ENCODE assay signal across 29 cellular contexts in the genomic region with DNA sequence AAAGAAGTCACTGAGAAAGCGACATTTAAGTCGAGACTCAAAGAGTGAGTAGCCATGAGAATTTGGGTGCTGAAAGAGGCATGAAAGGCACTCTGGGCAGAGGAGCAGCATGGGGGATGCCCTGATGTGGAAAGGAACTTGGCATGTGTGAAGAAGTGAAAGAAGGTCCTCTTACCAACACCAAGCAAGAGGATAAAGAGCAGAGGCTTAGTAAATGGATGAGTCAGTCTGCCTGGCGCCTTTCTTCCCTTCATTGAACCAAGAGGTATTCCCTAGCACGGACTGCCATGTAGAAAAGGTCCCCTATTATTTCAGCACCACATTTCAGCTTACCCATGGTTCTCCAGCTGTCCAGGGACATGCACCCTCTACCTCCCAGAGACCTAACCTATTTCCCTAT.
DNase-seq lines count a peak whose midpoint lies in the region; ATAC-seq and FAIRE-seq lines count a peak whose summit lies in the region.
"Had no signal": no experiment of that assay in that cellular context is flagged by ENCODE, and none has a peak within 500 bp of the region (broad histone marks: within the 10 kb centered on the region; RNA-seq: fewer than 3 reads in every experiment).

No MANE protein-coding gene starts in this region.

- peaks cover 7% of the 10 kb centered on the region for H3K27me3 Mint-ChIP-seq in activated CD4-positive, alpha-beta T cell treated with anti-CD3 and anti-CD28 coated beads for 36 hours
- peaks cover 11% of the 10 kb centered on the region for H3K27me3 Mint-ChIP-seq in activated CD4-positive, alpha-beta T cell treated with anti-CD3 and anti-CD28 coated beads, Interleukin-2, amount 10 ng/mL, durations not matched to agents 7 days and 5 days
- H3K27me3 Mint-ChIP-seq in stimulated activated naive B cell treated with anti-CD40 and anti-IgM and Interleukin-4, amounts not matched to agents 10 μg/mL and 1 μg/mL and 100 μg/mL, for 72 hours, result peaks cover 4 to 6% of the 10 kb centered on the region in 2 donors
- H3K27me3 Mint-ChIP-seq: central memory CD8-positive, alpha-beta T cell had no signal

- CTCF ChIA-PET in activated CD4-positive, alpha-beta T cell treated with anti-CD3 and anti-CD28 coated beads for 36 hours (lab: Charles Lee), result no interaction called here
- CTCF ChIA-PET in activated CD4-positive, alpha-beta T cell treated with anti-CD3 and anti-CD28 coated beads, Interleukin-2, amount 10 ng/mL, durations not matched to agents 7 days and 5 days (lab: Charles Lee), result no interaction called here

- ATAC-seq in activated CD4-positive, alpha-beta T cell treated with anti-CD3 and anti-CD28 coated beads for 36 hours, result peak; percentile 53
- ATAC-seq in HG02588 (IDR thresholded peaks at IDR 0.05; ENCODE audit: unreplicated experiment) (peak; percentile 24), right cardiac atrium (no peak), HG02852 (IDR thresholded peaks at IDR 0.05; ENCODE audit: unreplicated experiment) (no peak)
- ATAC-seq in stimulated activated naive B cell treated with anti-CD40 and anti-IgM and Interleukin-4, amounts not matched to agents 10 μg/mL and 1 μg/mL and 100 μg/mL, for 72 hours (replicated peaks), result peak; percentile 16 to 19
- ATAC-seq: mucosa of descending colon had no signal

- H3K27ac Mint-ChIP-seq in activated CD4-positive, alpha-beta T cell treated with anti-CD3 and anti-CD28 coated beads for 36 hours, result no peak overlapping the region
- H3K27ac Mint-ChIP-seq in activated CD4-positive, alpha-beta T cell treated with anti-CD3 and anti-CD28 coated beads, Interleukin-2, amount 10 ng/mL, durations not matched to agents 7 days and 5 days, result no peak overlapping the region
- H3K27ac Mint-ChIP-seq in stimulated activated naive B cell treated with anti-CD40 and anti-IgM and Interleukin-4, amounts not matched to agents 10 μg/mL and 1 μg/mL and 100 μg/mL, for 72 hours, result no peak overlapping the region
- H3K27ac Mint-ChIP-seq: CD4-positive, alpha-beta T cell; H9; nephron had no signal

- DNase-seq in activated CD4-positive, alpha-beta T cell treated with anti-CD3 and anti-CD28 coated beads for 36 hours, result no peak
- DNase-seq in activated CD4-positive, alpha-beta T cell treated with anti-CD3 and anti-CD28 coated beads, Interleukin-2, amount 10 ng/mL, durations not matched to agents 7 days and 5 days, result no peak
- peak; percentile 63 for DNase-seq in RCC 7860 (ENCODE audit: low spot score)
- no peak for DNase-seq in stimulated activated naive B cell treated with anti-CD40 and anti-IgM and Interleukin-4, amounts not matched to agents 10 μg/mL and 1 μg/mL and 100 μg/mL, for 72 hours
- DNase-seq in HT-29 (ENCODE audit: low spot score), result no peak
- no peak for DNase-seq in right cardiac atrium
- DNase-seq: activated CD4-positive, alpha-beta T cell treated with anti-CD3 and anti-CD28 coated beads for 1 hour; activated naive CD4-positive, alpha-beta T cell treated with anti-CD3 and anti-CD28 coated beads, Interleukin-2, amount 50 U/mL, for 16 hours; aorta; CD4-positive, alpha-beta T cell; H9; mucosa of descending colon; NCI-H1694; NCI-H2171; NCI-H526; retina; RPMI8226; stimulated activated CD4-positive, alpha-beta T cell treated with anti-CD3 and anti-CD28 coated beads, Interleukin-4, amount 100 ng/mL, for 24 hours; stomach; tibial artery had no signal

- H3K9me3 ChIP-seq in right cardiac atrium (ENCODE audit: control insufficient read depth, low read length), result no peaks in the 10 kb centered on the region
- H3K9me3 ChIP-seq: mucosa of descending colon, stomach, tibial artery had no signal

- no peaks in the 10 kb centered on the region for H3K36me3 Mint-ChIP-seq in activated CD4-positive, alpha-beta T cell treated with anti-CD3 and anti-CD28 coated beads for 36 hours (ENCODE audit: low read depth)
- H3K36me3 Mint-ChIP-seq in activated CD4-positive, alpha-beta T cell treated with anti-CD3 and anti-CD28 coated beads, Interleukin-2, amount 10 ng/mL, durations not matched to agents 7 days and 5 days (ENCODE audit: low read depth), result no peaks in the 10 kb centered on the region
- H3K36me3 Mint-ChIP-seq in stimulated activated naive B cell treated with anti-CD40 and anti-IgM and Interleukin-4, amounts not matched to agents 10 μg/mL and 1 μg/mL and 100 μg/mL, for 72 hours, result no peaks in the 10 kb centered on the region

- H3K4me1 ChIP-seq in right cardiac atrium (ENCODE audit: control insufficient read depth, insufficient read depth, low read length), result no peaks in the 10 kb centered on the region
- H3K4me1 ChIP-seq: stomach, tibial artery had no signal

- no peak overlapping the region for H3K4me3 ChIP-seq in right cardiac atrium (ENCODE audit: low read length)
- H3K4me3 ChIP-seq: lung, mucosa of descending colon, stomach, tibial artery had no signal

- no peak for FAIRE-seq in RCC 7860 (lab: Jason Lieb, UNC)
- FAIRE-seq: endothelial cell of umbilical vein, HTR-8/SVneo had no signal

- no peak overlapping the region for H3K4me3 Mint-ChIP-seq in activated CD4-positive, alpha-beta T cell treated with anti-CD3 and anti-CD28 coated beads for 36 hours
- no peak overlapping the region for H3K4me3 Mint-ChIP-seq in activated CD4-positive, alpha-beta T cell treated with anti-CD3 and anti-CD28 coated beads, Interleukin-2, amount 10 ng/mL, durations not matched to agents 7 days and 5 days
- H3K4me3 Mint-ChIP-seq in stimulated activated naive B cell treated with anti-CD40 and anti-IgM and Interleukin-4, amounts not matched to agents 10 μg/mL and 1 μg/mL and 100 μg/mL, for 72 hours, result no peak overlapping the region
- H3K4me3 Mint-ChIP-seq: CD4-positive, alpha-beta T cell; central memory CD8-positive, alpha-beta T cell; H9; nephron had no signal

- intact Hi-C loops in activated CD4-positive, alpha-beta T cell treated with anti-CD3 and anti-CD28 coated beads for 36 hours (cut with DNase I, micrococcal nuclease), result loop anchor here in 1 of 2 experiments (5.0 kb wide), 1 partner anchor 89 kb away; no protein-coding TSS in a partner anchor
- intact Hi-C loops in right cardiac atrium (cut with DNase I), result no loop called here

- POLR2A ChIA-PET in activated CD4-positive, alpha-beta T cell treated with anti-CD3 and anti-CD28 coated beads for 36 hours (lab: Charles Lee), result no interaction called here
- POLR2A ChIA-PET in activated CD4-positive, alpha-beta T cell treated with anti-CD3 and anti-CD28 coated beads, Interleukin-2, amount 10 ng/mL, durations not matched to agents 7 days and 5 days (lab: Charles Lee), result no interaction called here

- H3K27ac ChIP-seq in right cardiac atrium (ENCODE audit: low read length), result no peak overlapping the region
- H3K27ac ChIP-seq: 22Rv1, KMS-11, stomach, tibial artery had no signal

- peaks cover 6% of the 10 kb centered on the region for H3K4me1 Mint-ChIP-seq in activated CD4-positive, alpha-beta T cell treated with anti-CD3 and anti-CD28 coated beads for 36 hours
- peaks cover 3% of the 10 kb centered on the region for H3K4me1 Mint-ChIP-seq in activated CD4-positive, alpha-beta T cell treated with anti-CD3 and anti-CD28 coated beads, Interleukin-2, amount 10 ng/mL, durations not matched to agents 7 days and 5 days
- H3K4me1 Mint-ChIP-seq in stimulated activated naive B cell treated with anti-CD40 and anti-IgM and Interleukin-4, amounts not matched to agents 10 μg/mL and 1 μg/mL and 100 μg/mL, for 72 hours, result no peaks in the 10 kb centered on the region
- H3K4me1 Mint-ChIP-seq: central memory CD8-positive, alpha-beta T cell had no signal

- 91% methylated on average over 4 of the region's 4 CpGs for WGBS in right cardiac atrium

- no peaks in the 10 kb centered on the region for H3K27me3 ChIP-seq in right cardiac atrium (ENCODE audit: control insufficient read depth, insufficient read depth)
- H3K27me3 ChIP-seq: stomach, tibial artery had no signal

- H3K9me3 Mint-ChIP-seq in activated CD4-positive, alpha-beta T cell treated with anti-CD3 and anti-CD28 coated beads for 36 hours (ENCODE audit: low read depth), result no peaks in the 10 kb centered on the region
- H3K9me3 Mint-ChIP-seq in activated CD4-positive, alpha-beta T cell treated with anti-CD3 and anti-CD28 coated beads, Interleukin-2, amount 10 ng/mL, durations not matched to agents 7 days and 5 days, result no peaks in the 10 kb centered on the region
- H3K9me3 Mint-ChIP-seq in stimulated activated naive B cell treated with anti-CD40 and anti-IgM and Interleukin-4, amounts not matched to agents 10 μg/mL and 1 μg/mL and 100 μg/mL, for 72 hours, result no peaks in the 10 kb centered on the region
- H3K9me3 Mint-ChIP-seq: CD4-positive, alpha-beta T cell; H9; nephron had no signal

Comparison
In these comparisons a context has a peak if more than half of its experiments do, and no peak if none do; other contexts are left out.
1. ATAC-seq: peak in activated CD4-positive, alpha-beta T cell treated with anti-CD3 and anti-CD28 coated beads for 36 hours (single experiment), HG02588 (single experiment) and stimulated activated naive B cell treated with anti-CD40 and anti-IgM and Interleukin-4, amounts not matched to agents 10 μg/mL and 1 μg/mL and 100 μg/mL, for 72 hours (2 of 2); none in right cardiac atrium (0 of 2) and HG02852 (single experiment).